In genomic region chr6:25359191-25359861, GRCh38 we compare ENCODE assay signal across 10 cellular contexts.
DNase-seq lines count a peak whose midpoint lies in the region; ATAC-seq, FAIRE-seq and TF ChIP-seq lines count a peak whose summit lies in the region.
"Had no signal": no experiment of that assay in that cellular context is flagged by ENCODE, and none has a peak within 500 bp of the region (broad histone marks: within the 10 kb centered on the region; RNA-seq: fewer than 3 reads in every experiment).

No MANE protein-coding gene starts in this region.

- TF ChIP-seq CTCF in Calu3 (IDR thresholded peaks at IDR 0.05; ENCODE audit: unreplicated experiment) (no peak), foreskin fibroblast (IDR thresholded peaks at IDR 0.05; ENCODE audit: low read depth, low read length) (no peak), progenitor cell of endocrine pancreas (IDR thresholded peaks at IDR 0.05; ENCODE audit: unreplicated experiment) (no peak)

- H3K36me3 Mint-ChIP-seq in Calu3 (ENCODE audit: insufficient read depth, unreplicated experiment) = peaks cover 5% of the 10 kb centered on the region
- no peaks in the 10 kb centered on the region for H3K36me3 Mint-ChIP-seq in progenitor cell of endocrine pancreas (ENCODE audit: insufficient read depth)

- H3K4me1 Mint-ChIP-seq in Calu3 (ENCODE audit: low read depth, unreplicated experiment) (peaks cover 57% of the 10 kb centered on the region), progenitor cell of endocrine pancreas (ENCODE audit: low read depth) (peaks cover 47% of the 10 kb centered on the region)

- intact Hi-C loops in Calu3 (cut with micrococcal nuclease; ENCODE audit: unreplicated experiment) = loop anchor here (5.0 kb wide), 2 partner anchors 58 to 82 kb away; partner anchors contain the start of gene CARMIL1

- H3K9me3 Mint-ChIP-seq in Calu3 (ENCODE audit: low read depth, unreplicated experiment) (no peaks in the 10 kb centered on the region), progenitor cell of endocrine pancreas (ENCODE audit: low read depth) (no peaks in the 10 kb centered on the region)

- FAIRE-seq in RCC 7860 (lab: Jason Lieb, UNC) = peak; percentile 64
- FAIRE-seq: endometrium, TTC549 had no signal

- peak; percentile 31 for DNase-seq in Calu3
- DNase-seq in RCC 7860 (ENCODE audit: low spot score) = peak; percentile 34
- DNase-seq in foreskin fibroblast = peak; percentile 61 to 91
- DNase-seq in progenitor cell of endocrine pancreas (ENCODE audit: low spot score, unreplicated experiment) = no peak
- no peak for DNase-seq in OCI-M1 (lab: John Stamatoyannopoulos, UW)
- no peak for DNase-seq in HuH-7.5 (ENCODE audit: low spot score)

- BruUV-seq in Calu3 (replicated peaks; lab: Mats Ljungman, UMichigan) = no TSS peak

- CTCF ChIA-PET in Calu3 (lab: Charles Lee) = interaction anchor here (0.9 to 1.3 kb wide), 3 partner anchors 9 to 131 kb away, joined by 3 to 4 read pairs (median 3); no protein-coding TSS in a partner anchor

- H3K4me3 Mint-ChIP-seq in Calu3 (ENCODE audit: low read depth, unreplicated experiment) (peak overlapping the region; percentile 48), progenitor cell of endocrine pancreas (ENCODE audit: low read depth) (no peak overlapping the region)

- H3K27me3 Mint-ChIP-seq in Calu3 (ENCODE audit: unreplicated experiment) (no peaks in the 10 kb centered on the region), progenitor cell of endocrine pancreas (no peaks in the 10 kb centered on the region)

- H3K27ac Mint-ChIP-seq in Calu3 (ENCODE audit: unreplicated experiment) (peak overlapping the region; percentile 71), progenitor cell of endocrine pancreas (peak overlapping the region; percentile 85)

- ATAC-seq in HG03095 (IDR thresholded peaks at IDR 0.05; ENCODE audit: unreplicated experiment) (no peak), HG02610 (IDR thresholded peaks at IDR 0.05; ENCODE audit: unreplicated experiment) (no peak)

- peak overlapping the region; percentile 6 to 16 for H3K4me3 ChIP-seq in foreskin fibroblast (ENCODE audit: low read depth in 1 of 2, low read length in 2 of 2)

Comparison
In these comparisons a context has a peak if more than half of its experiments do, and no peak if none do; other contexts are left out.
1. DNase-seq: peak in Calu3 (single experiment), RCC 7860 (single experiment) and foreskin fibroblast (2 of 2); none in progenitor cell of endocrine pancreas (single experiment), OCI-M1 (single experiment) and HuH-7.5 (single experiment).